8 cellular contexts compared by ENCODE assay signal in genomic region chr1:226548281-226549093, GRCh38. TPM values are rescaled to one million over a fixed set of nuclear protein-coding genes. Genes with fewer than 3 reads are reported as not detected.
A peak's percentile ranks its signal among the peaks of the same experiment; 100 is the strongest.
DNase-seq lines count a peak whose midpoint lies in the region; ATAC-seq and TF ChIP-seq lines count a peak whose summit lies in the region.

STUM (plus strand) TSS chr1:226548764; CDS start chr1:226548905, 141 bp downstream.

- H3K36me3 Mint-ChIP-seq in activated T-cell treated with anti-CD3 and anti-CD28 coated beads, Interleukin-2, amount 50 U/mL, for 72 hours (ENCODE audit: insufficient read depth in 2 of 2), result no peaks in the 10 kb centered on the region
- no peaks in the 10 kb centered on the region for H3K36me3 Mint-ChIP-seq in HFFc6 (ENCODE audit: low read depth)

- H4K12ac ChIP-seq in trophoblast cell (ENCODE audit: low read depth, low read length), result no peak within 1 kb of the TSS

- H2BK12ac ChIP-seq in trophoblast cell (ENCODE audit: low read length), result no peak within 1 kb of the TSS

- H3K4me2 ChIP-seq in DOHH2 (ENCODE audit: low read length), result peak within 1 kb of the TSS; percentile 78
- H3K4me2 ChIP-seq in trophoblast cell (ENCODE audit: low read length), result peak within 1 kb of the TSS; percentile 82

- no peak within 1 kb of the TSS for H3K9ac ChIP-seq in trophoblast cell (ENCODE audit: low read length)

- no peak within 1 kb of the TSS for H3K4ac ChIP-seq in trophoblast cell (ENCODE audit: low read depth, low read length)

- no peaks in the 10 kb centered on the region for H3K9me3 Mint-ChIP-seq in activated T-cell treated with anti-CD3 and anti-CD28 coated beads, Interleukin-2, amount 50 U/mL, for 72 hours
- H3K9me3 Mint-ChIP-seq in HFFc6, result no peaks in the 10 kb centered on the region

- H3K36me3 ChIP-seq in DOHH2 (ENCODE audit: control insufficient read depth, low read length) (no peaks in the 10 kb centered on the region), heart left ventricle (no peaks in the 10 kb centered on the region), trophoblast cell (ENCODE audit: control insufficient read depth in 1 of 2, insufficient read depth in 2 of 2, low read length in 2 of 2) (no peaks in the 10 kb centered on the region)

- H3K27me3 ChIP-seq in DOHH2 (ENCODE audit: control insufficient read depth, low read length) (peaks cover 59% of the 10 kb centered on the region), heart left ventricle (peaks cover 0 to 27% (median 7%) of the 10 kb centered on the region in 9 donors), trophoblast cell (ENCODE audit: insufficient read depth, low read length) (peaks cover 35% of the 10 kb centered on the region)

- H3K9me2 ChIP-seq in DOHH2 (replicated peaks; ENCODE audit: control insufficient read depth, low read length), result no peaks in the 10 kb centered on the region

- TF ChIP-seq CTCF in DOHH2 (IDR thresholded peaks at IDR 0.05; ENCODE audit: low read depth, low read length, poor library complexity, severe bottlenecking) (no peak), heart left ventricle (IDR thresholded peaks at IDR 0.05) (no peak), HFFc6 (IDR thresholded peaks at IDR 0.05) (no peak)

- no peaks in the 10 kb centered on the region for H3K79me2 ChIP-seq in DOHH2 (ENCODE audit: control insufficient read depth, low read length)
- no peaks in the 10 kb centered on the region for H3K79me2 ChIP-seq in trophoblast cell (ENCODE audit: control insufficient read depth, insufficient read depth, low read length, poor library complexity)

- H3K27ac ChIP-seq in DOHH2 (ENCODE audit: low read depth, low read length), result no peak within 1 kb of the TSS
- peak within 1 kb of the TSS in 8 of 12 donors; percentile 4 to 87 (median 45) for H3K27ac ChIP-seq in heart left ventricle
- H3K27ac ChIP-seq in trophoblast cell (ENCODE audit: low read depth, low read length), result no peak within 1 kb of the TSS

- H3K4me3 ChIP-seq in DOHH2 (ENCODE audit: low read length) (peak within 1 kb of the TSS; percentile 62), heart left ventricle (peak within 1 kb of the TSS; percentile 34 to 66 (median 57)), trophoblast cell (ENCODE audit: low read depth, low read length) (peak within 1 kb of the TSS; percentile 54)

- intact Hi-C loops in heart left ventricle (cut with DNase I), result loop anchor here (2.0 to 10.0 kb wide), 7 partner anchors 54 to 896 kb away; no protein-coding TSS in a partner anchor

- H3K4me3 Mint-ChIP-seq in activated T-cell treated with anti-CD3 and anti-CD28 coated beads, Interleukin-2, amount 50 U/mL, for 72 hours, result peak within 1 kb of the TSS; percentile 65 to 79
- H3K4me3 Mint-ChIP-seq in HFFc6, result no peak within 1 kb of the TSS

- H3K27me3 Mint-ChIP-seq in activated T-cell treated with anti-CD3 and anti-CD28 coated beads, Interleukin-2, amount 50 U/mL, for 72 hours (ENCODE audit: low read depth), result peaks cover 62% of the 10 kb centered on the region
- H3K27me3 Mint-ChIP-seq in HFFc6 (ENCODE audit: insufficient read depth), result peaks cover 26% of the 10 kb centered on the region

- TF ChIP-seq POLR2A in heart left ventricle (IDR thresholded peaks at IDR 0.05), result no peak

- H3K79me1 ChIP-seq in trophoblast cell (ENCODE audit: low read length), result no peaks in the 10 kb centered on the region

- no peak within 1 kb of the TSS for H2BK5ac ChIP-seq in trophoblast cell (ENCODE audit: low read depth, low read length, poor library complexity)

- H4K8ac ChIP-seq in trophoblast cell (ENCODE audit: low read depth, low read length), result no peak within 1 kb of the TSS

- no peak within 1 kb of the TSS for H4K91ac ChIP-seq in trophoblast cell (ENCODE audit: low read depth, low read length)

- H2AFZ ChIP-seq in trophoblast cell (ENCODE audit: insufficient read depth, low read length, poor library complexity), result peak within 1 kb of the TSS; percentile 50

- no peak within 1 kb of the TSS for H3K23ac ChIP-seq in trophoblast cell (ENCODE audit: low read length)

- no peaks in the 10 kb centered on the region for H3F3A ChIP-seq in DOHH2 (ENCODE audit: control insufficient read depth, insufficient read depth)

- no peak within 1 kb of the TSS for H2BK120ac ChIP-seq in trophoblast cell (ENCODE audit: insufficient read depth, low read length, poor library complexity)

- no peak within 1 kb of the TSS for H3K27ac Mint-ChIP-seq in activated T-cell treated with anti-CD3 and anti-CD28 coated beads, Interleukin-2, amount 50 U/mL, for 72 hours
- no peak within 1 kb of the TSS for H3K27ac Mint-ChIP-seq in HFFc6

- no peak within 1 kb of the TSS for H3K14ac ChIP-seq in trophoblast cell (ENCODE audit: low read length)

- WGBS in heart left ventricle, 4 donors, result 1 to 2% (median 1%) methylated on average over 18 to 82 of the region's 82 CpGs
- WGBS in trophoblast cell (ENCODE audit: extremely low coverage, insufficient coverage, insufficient read length), result no CpG with 5 or more reads among the region's 82 CpGs

- peak; percentile 73 for ATAC-seq in activated T-cell treated with anti-CD3 and anti-CD28 coated beads, Interleukin-2, amount 50 U/mL, for 72 hours (replicated peaks in 1 of 2)
- peak in 3 of 4 donors; percentile 37 to 64 (median 60) for ATAC-seq in heart left ventricle

- DNase-seq in NCI-H1092 treated with DMSO at 0.1 percent for 48 hours (lab: John Stamatoyannopoulos, UW) (peak; percentile 60), heart left ventricle (peak in 2 of 5 donors; percentile 22 to 47), trophoblast cell (peak; percentile 33 to 69), RKO (ENCODE audit: low spot score) (no peak), HFFc6 (no peak)
- peak; percentile 14 to 38 for DNase-seq in activated T-cell treated with anti-CD3 and anti-CD28 coated beads, Interleukin-2, amount 50 U/mL, for 72 hours
- DNase-seq in NK-92 treated with Interleukin-12 subunit alpha and Interleukin-12 subunit beta, amount 100 ng/mL, for 24 hours (lab: John Stamatoyannopoulos, UW), result no peak

- H3K9me3 ChIP-seq in DOHH2 (ENCODE audit: control insufficient read depth, insufficient read depth, low read length), result no peaks in the 10 kb centered on the region
- no peaks in the 10 kb centered on the region for H3K9me3 ChIP-seq in heart left ventricle
- H3K9me3 ChIP-seq in trophoblast cell (ENCODE audit: insufficient read depth, low read depth, low read length), result peaks cover 5% of the 10 kb centered on the region

- no peak within 1 kb of the TSS for H3K18ac ChIP-seq in trophoblast cell (ENCODE audit: low read length)

- H2AK5ac ChIP-seq in trophoblast cell (ENCODE audit: low read length), result no peak within 1 kb of the TSS

- no peaks in the 10 kb centered on the region for H4K20me1 ChIP-seq in DOHH2 (ENCODE audit: control insufficient read depth, insufficient read depth, low read depth, low read length)

- H3K4me1 ChIP-seq in DOHH2 (ENCODE audit: control insufficient read depth, low read length) (peaks cover 22% of the 10 kb centered on the region), heart left ventricle (peaks cover 0 to 79% (median 25%) of the 10 kb centered on the region in 12 donors), trophoblast cell (ENCODE audit: control insufficient read depth in 1 of 2, insufficient read depth in 2 of 2, low read length in 2 of 2) (peaks cover 9 to 14% of the 10 kb centered on the region in 2 experiments)

- peaks cover 15% of the 10 kb centered on the region for H3K4me1 Mint-ChIP-seq in activated T-cell treated with anti-CD3 and anti-CD28 coated beads, Interleukin-2, amount 50 U/mL, for 72 hours (ENCODE audit: low read depth)
- no peaks in the 10 kb centered on the region; the same call in 1 of the 2 replicates for H3K4me1 Mint-ChIP-seq in HFFc6 (ENCODE audit: low read depth)

RNA-seq across cellular contexts. Expression of gene STUM, which starts in this region (rescaled TPM):
- not detected for total RNA-seq in activated T-cell treated with anti-CD3 and anti-CD28 coated beads, Interleukin-2, amount 50 U/mL, for 72 hours
- 1 to 10 TPM in 4 of 9 donors, under 1 TPM in 5; 0.39 to 1.7 (median 0.97) TPM for total RNA-seq in heart left ventricle
- 1 to 10 TPM in 1 of 2 donors, under 1 TPM in 1; 0.53 to 1.1 TPM for polyA plus RNA-seq in heart left ventricle
- not detected in 2 replicates for polyA plus RNA-seq in trophoblast cell (2013)
- total RNA-seq in HFFc6 (2021; fragmentation: NEBNext Ultra II Directional; extraction: Animal tissue kit (Norgen Biotek cat#: 25700)), result not detected

Comparison
In these comparisons a context has a peak if more than half of its experiments do, and no peak if none do; other contexts are left out.
1. Peak in DNase-seq and ATAC-seq in activated T-cell treated with anti-CD3 and anti-CD28 coated beads, Interleukin-2, amount 50 U/mL, for 72 hours; RNA of the gene not detected or under 1 TPM.
2. H3K27ac ChIP-seq: peak in heart left ventricle (8 of 12); none in DOHH2 (single experiment) and trophoblast cell (single experiment).
3. DNase-seq: peak in NCI-H1092 treated with DMSO at 0.1 percent for 48 hours (single experiment) and trophoblast cell (2 of 2); none in NK-92 treated with Interleukin-12 subunit alpha and Interleukin-12 subunit beta, amount 100 ng/mL, for 24 hours (single experiment), RKO (single experiment) and HFFc6 (single experiment).
4. Peak in every context shown above with its lines, with median percentiles within 50 percentile points of each other: H3K4me3 ChIP-seq.